In the genomic region with DNA sequence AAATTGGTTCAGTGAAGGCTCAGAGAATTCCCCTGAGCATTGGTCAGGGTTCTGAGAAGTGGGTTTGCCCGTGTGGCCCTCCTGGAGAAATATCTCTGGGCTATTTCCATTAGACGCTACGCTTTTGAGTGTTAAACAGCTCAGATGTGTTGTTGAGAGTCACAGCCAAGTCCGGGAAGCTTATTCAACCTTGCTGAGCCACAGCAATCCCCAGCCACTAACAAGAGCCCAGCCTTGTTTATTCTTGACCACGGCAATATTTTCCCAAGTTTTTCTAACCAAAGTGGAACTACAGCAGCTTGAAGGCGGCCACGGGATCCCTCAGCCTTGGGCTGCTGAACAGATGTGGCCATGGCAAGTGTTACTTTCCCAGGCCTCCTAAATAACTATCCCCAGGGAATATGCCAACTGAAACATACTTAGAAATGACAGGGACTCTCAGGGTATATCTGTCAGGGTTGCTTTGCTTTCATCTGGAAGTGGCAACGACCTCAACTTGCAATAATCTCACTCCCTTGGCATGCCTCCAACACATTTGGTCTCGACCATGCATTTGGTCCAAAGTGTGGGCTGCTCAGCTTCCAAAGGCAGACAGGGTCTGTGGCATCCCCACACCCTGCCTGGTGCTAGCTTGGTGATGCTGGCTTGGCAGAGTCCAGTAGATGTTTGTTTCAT, we compare ENCODE assay signal across 17 cellular contexts.
"Had no signal": no experiment of that assay in that cellular context is flagged by ENCODE, and none has a peak within 500 bp of the region (broad histone marks: within the 10 kb centered on the region; RNA-seq: fewer than 3 reads in every experiment).

No MANE protein-coding gene starts in this region.

- H3K27ac Mint-ChIP-seq: activated CD4-positive, alpha-beta memory T cell treated with anti-CD3 and anti-CD28 coated beads for 36 hours; activated naive CD8-positive, alpha-beta T cell; stimulated activated naive CD8-positive, alpha-beta T cell treated with anti-CD3 and anti-CD28 coated beads, Interleukin-15, amount 100 ng/mL, for 72 hours had no signal

- H3K9me3 Mint-ChIP-seq: activated CD4-positive, alpha-beta memory T cell treated with anti-CD3 and anti-CD28 coated beads for 36 hours; neural crest cell; stimulated activated naive CD8-positive, alpha-beta T cell treated with anti-CD3 and anti-CD28 coated beads, Interleukin-15, amount 100 ng/mL, for 72 hours had no signal

- H3K4me3 Mint-ChIP-seq: activated CD4-positive, alpha-beta memory T cell treated with anti-CD3 and anti-CD28 coated beads for 36 hours; activated naive CD8-positive, alpha-beta T cell; neural crest cell; stimulated activated naive CD8-positive, alpha-beta T cell treated with anti-CD3 and anti-CD28 coated beads, Interleukin-15, amount 100 ng/mL, for 72 hours had no signal

- DNase-seq: activated gamma-delta T cell; activated T-cell treated with anti-CD3 and anti-CD28 coated beads, Interleukin-2, amount 50 U/mL, for 48 hours; esophagus squamous epithelium; gastrocnemius medialis; kidney; left ventricle myocardium superior; mesenchymal stem cell; ovary; stimulated activated CD4-positive, alpha-beta T cell treated with anti-CD3 and anti-CD28 coated beads, Interleukin-4, amount 100 ng/mL, for 4 hours; stimulated activated naive CD8-positive, alpha-beta T cell treated with anti-CD3 and anti-CD28 coated beads, Interleukin-15, amount 100 ng/mL, for 72 hours had no signal

- H3K27ac ChIP-seq: esophagus squamous epithelium, gastrocnemius medialis, ovary, vagina, VCaP had no signal

- H3K4me3 ChIP-seq: dorsolateral prefrontal cortex, esophagus squamous epithelium, gastrocnemius medialis, ovary, skin epidermis, vagina had no signal

- H3K36me3 ChIP-seq: esophagus squamous epithelium, gastrocnemius medialis, ovary, vagina had no signal

- H3K9me3 ChIP-seq: esophagus squamous epithelium, gastrocnemius medialis, ovary, vagina had no signal

- H3K36me3 Mint-ChIP-seq: activated CD4-positive, alpha-beta memory T cell treated with anti-CD3 and anti-CD28 coated beads for 36 hours; activated naive CD8-positive, alpha-beta T cell had no signal

- H3K4me1 ChIP-seq: esophagus squamous epithelium, gastrocnemius medialis, vagina had no signal

- H3K4me1 Mint-ChIP-seq: neural crest cell; stimulated activated naive CD8-positive, alpha-beta T cell treated with anti-CD3 and anti-CD28 coated beads, Interleukin-15, amount 100 ng/mL, for 72 hours had no signal

- H3K27me3 ChIP-seq: gastrocnemius medialis, ovary, vagina had no signal
